8 cellular contexts compared by ENCODE assay signal in the genomic region with DNA sequence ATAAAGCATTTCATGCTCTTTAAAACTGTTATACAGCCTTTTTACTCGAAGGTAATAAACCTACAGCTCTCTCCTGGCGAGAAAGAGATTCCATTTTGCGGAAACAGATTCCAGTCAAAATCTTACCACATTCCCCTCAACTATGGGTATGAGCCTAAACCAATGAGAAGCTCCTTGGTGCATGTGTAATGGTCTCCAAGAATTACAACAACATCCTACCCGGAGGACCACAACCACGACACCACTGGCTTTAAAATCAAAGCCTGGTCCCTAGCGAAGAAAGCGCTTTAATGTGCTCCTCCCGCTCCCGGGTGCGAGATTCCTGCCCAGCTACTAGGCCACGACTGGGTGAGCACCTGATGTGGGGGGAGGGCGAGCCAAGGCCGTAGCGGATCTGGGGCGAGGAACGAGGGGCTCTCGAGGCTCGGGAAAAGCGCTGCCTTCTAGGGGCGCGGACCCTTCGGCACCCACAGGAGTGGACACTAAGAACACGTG. TPM values are rescaled to one million over a fixed set of nuclear protein-coding genes. Genes with fewer than 3 reads are reported as not detected.
DNase-seq lines count a peak whose midpoint lies in the region; ATAC-seq and TF ChIP-seq lines count a peak whose summit lies in the region.

No MANE protein-coding gene starts in this region.

- TF ChIP-seq CTCF in GM12865 (IDR thresholded peaks at IDR 0.05; ENCODE audit: insufficient read depth, low read depth, low read length, missing control alignments): no peak
- TF ChIP-seq CTCF in gastroesophageal sphincter (IDR thresholded peaks at IDR 0.05): no peak
- no peak for TF ChIP-seq CTCF in omental fat pad (IDR thresholded peaks at IDR 0.05)

- peak overlapping the region; percentile 98 for H3K27ac Mint-ChIP-seq in activated T-cell treated with anti-CD3 and anti-CD28 coated beads, Interleukin-2, amount 50 U/mL, for 72 hours

- H3K9me3 ChIP-seq in KOPT-K1 (ENCODE audit: insufficient read depth, low read length, poor library complexity, severe bottlenecking): no peaks in the 10 kb centered on the region
- H3K9me3 ChIP-seq in gastroesophageal sphincter: no peaks in the 10 kb centered on the region

- no peaks in the 10 kb centered on the region for H3K27me3 Mint-ChIP-seq in activated T-cell treated with anti-CD3 and anti-CD28 coated beads, Interleukin-2, amount 50 U/mL, for 72 hours (ENCODE audit: low read depth)

- H3K9me3 Mint-ChIP-seq in activated T-cell treated with anti-CD3 and anti-CD28 coated beads, Interleukin-2, amount 50 U/mL, for 72 hours: no peaks in the 10 kb centered on the region

- TF ChIP-seq POLR2A in gastroesophageal sphincter (IDR thresholded peaks at IDR 0.05): no peak

- ATAC-seq in activated T-cell treated with anti-CD3 and anti-CD28 coated beads, Interleukin-2, amount 50 U/mL, for 72 hours (replicated peaks in 1 of 2): peak; percentile 1 to 12
- ATAC-seq in gastroesophageal sphincter: peak; percentile 1
- peak; percentile 30 for ATAC-seq in omental fat pad (ENCODE audit: low FRiP score)
- ATAC-seq in GM18858 (IDR thresholded peaks at IDR 0.05; ENCODE audit: unreplicated experiment): no peak

- TF ChIP-seq EP300 in gastroesophageal sphincter (IDR thresholded peaks at IDR 0.05): no peak

- H3K4me3 Mint-ChIP-seq in activated T-cell treated with anti-CD3 and anti-CD28 coated beads, Interleukin-2, amount 50 U/mL, for 72 hours: peak overlapping the region; percentile 97 to 99

- peak overlapping the region; percentile 94 for H3K4me3 ChIP-seq in GM12865 (ENCODE audit: low read depth, low read length)
- peak overlapping the region; percentile 60 to 99 for H3K4me3 ChIP-seq in gastroesophageal sphincter

- H3K4me1 Mint-ChIP-seq in activated T-cell treated with anti-CD3 and anti-CD28 coated beads, Interleukin-2, amount 50 U/mL, for 72 hours (ENCODE audit: low read depth): peaks cover 48% of the 10 kb centered on the region

- peaks cover 35% of the 10 kb centered on the region for H3K36me3 ChIP-seq in KOPT-K1 (ENCODE audit: insufficient read depth, low read length)
- no peaks in the 10 kb centered on the region for H3K36me3 ChIP-seq in gastroesophageal sphincter

- H3K36me3 Mint-ChIP-seq in activated T-cell treated with anti-CD3 and anti-CD28 coated beads, Interleukin-2, amount 50 U/mL, for 72 hours (ENCODE audit: insufficient read depth in 2 of 2): peaks cover 7 to 8% of the 10 kb centered on the region in 2 donors

- H3K27me3 ChIP-seq in gastroesophageal sphincter: no peaks in the 10 kb centered on the region

- peak; percentile 52 for DNase-seq in ACHN
- peak; percentile 32 for DNase-seq in GM12865 (ENCODE audit: low read depth)
- DNase-seq in activated T-cell treated with anti-CD3 and anti-CD28 coated beads, Interleukin-2, amount 50 U/mL, for 72 hours: peak in 1 of 2 donors; percentile 26
- no peak for DNase-seq in omental fat pad (ENCODE audit: low spot score)
- no peak for DNase-seq in T-helper 9 cell

- H3K27ac ChIP-seq in KOPT-K1 (ENCODE audit: low read depth, low read length, poor library complexity, severe bottlenecking) (peak overlapping the region; percentile 78), gastroesophageal sphincter (peak overlapping the region; percentile 47 to 93 (median 92))

- peaks cover 2 to 59% (median 16%) of the 10 kb centered on the region in 3 donors for H3K4me1 ChIP-seq in gastroesophageal sphincter

- in situ Hi-C loops in ACHN (cut with HindIII; ENCODE audit: low pct_ligation_motif_present, low pct_unique_long_range_greater_than_20kb, low sequenced_read_pairs): no loop called here

- WGBS in gastroesophageal sphincter (ENCODE audit: low coverage in 1 of 2), 2 donors: 0 to 5% methylated on average over 1 to 4 of the region's 23 CpGs

RNA-seq across cellular contexts. Expression of a gene that starts 0.8 kb away (rescaled TPM):
- total RNA-seq in activated T-cell treated with anti-CD3 and anti-CD28 coated beads, Interleukin-2, amount 50 U/mL, for 72 hours: 100 to 1,000 TPM; 128 to 149 TPM
- total RNA-seq in gastroesophageal sphincter (100 to 1,000 TPM in 3 of 4 donors, 10 to 100 TPM in 1; 82.2 to 146 (median 106) TPM), omental fat pad (100 to 1,000 TPM in 2 of 4 donors, 10 to 100 TPM in 2; 90.3 to 126 (median 110) TPM)

RNA-seq across cellular contexts. Expression of a gene that starts 13.3 kb away (rescaled TPM):
- total RNA-seq in activated T-cell treated with anti-CD3 and anti-CD28 coated beads, Interleukin-2, amount 50 U/mL, for 72 hours: 10 to 100 TPM; 37.0 to 40.1 TPM
- total RNA-seq in gastroesophageal sphincter (10 to 100 TPM; 70.0 to 95.7 (median 83.6) TPM), omental fat pad (100 to 1,000 TPM in 3 of 4 donors, 10 to 100 TPM in 1; 99.2 to 173 (median 112) TPM)

RNA-seq across cellular contexts. Expression of a gene that starts 26.6 kb away (rescaled TPM):
- total RNA-seq in activated T-cell treated with anti-CD3 and anti-CD28 coated beads, Interleukin-2, amount 50 U/mL, for 72 hours: 10 to 100 TPM; 17.2 to 18.6 TPM
- 10 to 100 TPM; 23.3 to 36.1 (median 27.0) TPM for total RNA-seq in gastroesophageal sphincter
- 10 to 100 TPM; 12.4 to 18.7 (median 16.7) TPM for total RNA-seq in omental fat pad

RNA-seq across cellular contexts. Expression of a gene that starts 26.7 kb away (rescaled TPM):
- total RNA-seq in activated T-cell treated with anti-CD3 and anti-CD28 coated beads, Interleukin-2, amount 50 U/mL, for 72 hours: 10 to 100 TPM; 78.9 to 84.2 TPM
- total RNA-seq in gastroesophageal sphincter (10 to 100 TPM; 38.7 to 75.6 (median 53.2) TPM), omental fat pad (10 to 100 TPM; 46.4 to 51.9 (median 48.6) TPM)

RNA-seq across cellular contexts. Expression of a gene that starts 34.3 kb away (rescaled TPM):
- total RNA-seq in activated T-cell treated with anti-CD3 and anti-CD28 coated beads, Interleukin-2, amount 50 U/mL, for 72 hours: under 1 TPM; 0.16 to 0.24 TPM
- total RNA-seq in gastroesophageal sphincter (1 to 10 TPM in 1 of 4 donors, under 1 TPM in 3; 0.37 to 1.1 (median 0.68) TPM), omental fat pad (under 1 TPM in 1 of 4 donors, not detected in 3; 0.48 TPM)

Comparison
In these comparisons a context has a peak if more than half of its experiments do, and no peak if none do; other contexts are left out.
1. DNase-seq: peak in ACHN (single experiment) and GM12865 (single experiment); none in omental fat pad (single experiment) and T-helper 9 cell (single experiment).